In the genomic region with DNA sequence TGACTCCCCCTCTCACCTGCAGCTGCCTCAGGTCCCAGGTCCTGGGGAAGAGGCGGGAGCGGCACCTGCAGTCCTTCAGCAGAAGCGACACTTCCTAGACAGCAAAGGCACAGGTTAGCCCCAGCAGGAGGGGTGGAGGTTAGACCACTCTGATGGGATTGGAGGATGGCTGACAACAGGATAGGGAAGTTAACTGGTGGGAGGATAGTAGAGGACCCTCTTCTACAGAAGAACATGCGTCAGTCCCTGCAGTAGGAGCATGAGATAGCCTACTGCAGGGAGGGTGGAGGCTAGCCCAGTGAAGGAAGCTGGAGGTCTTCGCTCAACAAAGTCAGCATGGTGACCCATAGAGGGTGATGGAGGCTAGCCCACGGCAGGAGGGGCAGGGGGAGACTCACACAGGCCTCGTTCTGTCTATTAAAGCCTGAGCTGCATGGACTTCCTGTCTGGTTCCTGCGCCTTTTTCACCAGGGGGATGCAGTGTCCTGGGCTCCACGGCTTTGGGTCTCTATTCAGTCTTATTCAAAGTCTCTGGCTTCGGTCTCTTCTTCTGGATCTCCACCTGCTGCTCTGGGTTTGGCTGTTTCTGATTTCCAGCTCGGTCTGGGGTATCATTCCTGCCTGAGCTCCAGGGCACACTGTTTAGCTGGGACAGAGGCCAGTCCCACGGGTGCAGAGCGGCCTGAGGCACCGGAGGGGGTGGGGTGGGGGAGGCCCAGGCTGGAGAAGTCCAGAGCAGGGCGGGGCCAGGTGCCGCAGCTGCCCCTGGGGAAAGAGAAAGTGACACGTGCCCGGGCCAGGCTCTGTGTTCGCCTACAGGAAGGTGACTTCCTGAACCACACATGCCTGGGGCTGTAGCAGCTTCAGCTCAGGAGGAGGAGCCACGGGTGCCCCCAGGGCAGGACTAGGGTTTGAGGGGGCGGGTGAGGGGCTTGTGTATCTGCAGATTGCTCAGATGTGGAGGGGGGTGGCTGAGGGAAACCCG, we compare ENCODE assay signal across 9 cellular contexts. TPM values are rescaled to one million over a fixed set of nuclear protein-coding genes. Genes with fewer than 3 reads are reported as not detected.
DNase-seq lines count a peak whose midpoint lies in the region; ATAC-seq and TF ChIP-seq lines count a peak whose summit lies in the region.
"Had no signal": no experiment of that assay in that cellular context is flagged by ENCODE, and none has a peak within 500 bp of the region (broad histone marks: within the 10 kb centered on the region; RNA-seq: fewer than 3 reads in every experiment).

No MANE protein-coding gene starts in this region.

- intact Hi-C loops in PC-9 (cut with micrococcal nuclease; ENCODE audit: unreplicated experiment), result no loop called here

- H3K4me1 ChIP-seq in PC-9 (replicated peaks; ENCODE audit: insufficient read depth), result peaks cover 11% of the 10 kb centered on the region; the same call in 1 of the 2 replicates

- POLR2A ChIA-PET in PC-9 (lab: Charles Lee; ENCODE audit: unreplicated experiment), result interaction anchor here (0.6 kb wide), 2 partner anchors 14 to 704 kb away, joined by 3 to 6 read pairs; no protein-coding TSS in a partner anchor

- no peaks in the 10 kb centered on the region for H3K9me3 ChIP-seq in PC-9 (ENCODE audit: insufficient read depth, low read depth)

- BruUV-seq in PC-9 (replicated peaks; lab: Mats Ljungman, UMichigan), result no TSS peak

- no peaks in the 10 kb centered on the region for H3K36me3 Mint-ChIP-seq in activated naive CD4-positive, alpha-beta T cell treated with anti-CD3 and anti-CD28 coated beads, Interleukin-2, amount 50 U/mL, for 72 hours

- no peaks in the 10 kb centered on the region for H3K79me2 ChIP-seq in PC-9 (ENCODE audit: low read depth)

- ATAC-seq in GM21447 (IDR thresholded peaks at IDR 0.05; ENCODE audit: unreplicated experiment) (peak; percentile 73), HG03280 (IDR thresholded peaks at IDR 0.05; ENCODE audit: unreplicated experiment) (no peak), GM18861 (IDR thresholded peaks at IDR 0.05; ENCODE audit: unreplicated experiment) (no peak)
- peak; percentile 82 to 98 for ATAC-seq in activated naive CD4-positive, alpha-beta T cell treated with anti-CD3 and anti-CD28 coated beads, Interleukin-2, amount 50 U/mL, for 72 hours

- peak overlapping the region; percentile 73 to 80 for H3K27ac Mint-ChIP-seq in activated naive CD4-positive, alpha-beta T cell treated with anti-CD3 and anti-CD28 coated beads, Interleukin-2, amount 50 U/mL, for 72 hours

- no peak overlapping the region for H2AFZ ChIP-seq in PC-9

- no peak overlapping the region for H3K27ac ChIP-seq in PC-9
- H3K27ac ChIP-seq: epithelial cell of prostate had no signal

- no peaks in the 10 kb centered on the region for H3K9me3 Mint-ChIP-seq in activated naive CD4-positive, alpha-beta T cell treated with anti-CD3 and anti-CD28 coated beads, Interleukin-2, amount 50 U/mL, for 72 hours

- no peak overlapping the region for H3K4me3 ChIP-seq in PC-9

- no peaks in the 10 kb centered on the region for H3K36me3 ChIP-seq in PC-9 (ENCODE audit: low read depth)

- no peaks in the 10 kb centered on the region for H3K9me2 ChIP-seq in PC-9 (ENCODE audit: insufficient read depth)

- no peaks in the 10 kb centered on the region for H3K27me3 ChIP-seq in PC-9 (ENCODE audit: insufficient read depth, low read depth)

- no peaks in the 10 kb centered on the region for H4K20me1 ChIP-seq in PC-9 (ENCODE audit: insufficient read depth)

- peak overlapping the region; percentile 55 for H3K4me2 ChIP-seq in PC-9

- TF ChIP-seq CTCF in PC-9 (conservative IDR thresholded peaks at IDR 0.05), result no peak

- peak; percentile 30 for DNase-seq in D341Med (ENCODE audit: low spot score)
- peak; percentile 73 to 79 for DNase-seq in PC-9
- peak; percentile 45 to 71 for DNase-seq in activated naive CD4-positive, alpha-beta T cell treated with anti-CD3 and anti-CD28 coated beads, Interleukin-2, amount 50 U/mL, for 72 hours (ENCODE audit: low spot score in 2 of 2)
- DNase-seq in renal cortical epithelial cell (ENCODE audit: low read depth), result peak; percentile 18
- no peak for DNase-seq in iPS-NIHi7 (ENCODE audit: extremely low spot score)

- CTCF ChIA-PET in PC-9 (lab: Charles Lee), result interaction anchor here (0.7 kb wide), 1 partner anchor 225 kb away, joined by 3 read pairs; no protein-coding TSS in a partner anchor

- 0 out of 2 replicates have a peak, but pooled peaks cover 3% of the 10 kb centered on the region for H3F3A ChIP-seq in PC-9 (ENCODE audit: insufficient read depth, low read depth)

RNA-seq across cellular contexts. Expression of a gene that starts 7.3 kb away (rescaled TPM):
- not detected in 2 replicates for total RNA-seq in PC-9 (2021)
- under 1 TPM in 1 of 2 donors, not detected in 1; 0.60 TPM for total RNA-seq in activated naive CD4-positive, alpha-beta T cell treated with anti-CD3 and anti-CD28 coated beads, Interleukin-2, amount 50 U/mL, for 72 hours
- not detected in 2 replicates for total RNA-seq in renal cortical epithelial cell

RNA-seq across cellular contexts. Expression of a gene that starts 11.2 kb away (rescaled TPM):
- total RNA-seq in PC-9 (2021) (not detected in 2 replicates), renal cortical epithelial cell (not detected in 2 replicates)
- not detected for total RNA-seq in activated naive CD4-positive, alpha-beta T cell treated with anti-CD3 and anti-CD28 coated beads, Interleukin-2, amount 50 U/mL, for 72 hours

RNA-seq across cellular contexts. Expression of a gene that starts 30.7 kb away (rescaled TPM):
- total RNA-seq in PC-9 (2021) (not detected in 2 replicates), renal cortical epithelial cell (not detected in 2 replicates)
- under 1 TPM in 1 of 2 donors, not detected in 1; 0.35 TPM for total RNA-seq in activated naive CD4-positive, alpha-beta T cell treated with anti-CD3 and anti-CD28 coated beads, Interleukin-2, amount 50 U/mL, for 72 hours

RNA-seq across cellular contexts. Expression of a gene that starts 33.4 kb away (rescaled TPM):
- total RNA-seq in PC-9 (2021) (not detected in 2 replicates), renal cortical epithelial cell (not detected in 2 replicates)
- total RNA-seq in activated naive CD4-positive, alpha-beta T cell treated with anti-CD3 and anti-CD28 coated beads, Interleukin-2, amount 50 U/mL, for 72 hours, result not detected

RNA-seq across cellular contexts. Expression of a gene that starts 40.7 kb away (rescaled TPM):
- total RNA-seq in PC-9 (2021), result 22.7 and 23.2 TPM in 2 replicates
- total RNA-seq in activated naive CD4-positive, alpha-beta T cell treated with anti-CD3 and anti-CD28 coated beads, Interleukin-2, amount 50 U/mL, for 72 hours, result not detected
- 0.20 and 4.3 TPM in 2 replicates for total RNA-seq in renal cortical epithelial cell

Comparison
In these comparisons a context has a peak if more than half of its experiments do, and no peak if none do; other contexts are left out.
1. ATAC-seq: peak in GM21447 (single experiment) and activated naive CD4-positive, alpha-beta T cell treated with anti-CD3 and anti-CD28 coated beads, Interleukin-2, amount 50 U/mL, for 72 hours (2 of 2); none in HG03280 (single experiment) and GM18861 (single experiment).